ENCODE assay signal across 27 cellular contexts in the genomic region with DNA sequence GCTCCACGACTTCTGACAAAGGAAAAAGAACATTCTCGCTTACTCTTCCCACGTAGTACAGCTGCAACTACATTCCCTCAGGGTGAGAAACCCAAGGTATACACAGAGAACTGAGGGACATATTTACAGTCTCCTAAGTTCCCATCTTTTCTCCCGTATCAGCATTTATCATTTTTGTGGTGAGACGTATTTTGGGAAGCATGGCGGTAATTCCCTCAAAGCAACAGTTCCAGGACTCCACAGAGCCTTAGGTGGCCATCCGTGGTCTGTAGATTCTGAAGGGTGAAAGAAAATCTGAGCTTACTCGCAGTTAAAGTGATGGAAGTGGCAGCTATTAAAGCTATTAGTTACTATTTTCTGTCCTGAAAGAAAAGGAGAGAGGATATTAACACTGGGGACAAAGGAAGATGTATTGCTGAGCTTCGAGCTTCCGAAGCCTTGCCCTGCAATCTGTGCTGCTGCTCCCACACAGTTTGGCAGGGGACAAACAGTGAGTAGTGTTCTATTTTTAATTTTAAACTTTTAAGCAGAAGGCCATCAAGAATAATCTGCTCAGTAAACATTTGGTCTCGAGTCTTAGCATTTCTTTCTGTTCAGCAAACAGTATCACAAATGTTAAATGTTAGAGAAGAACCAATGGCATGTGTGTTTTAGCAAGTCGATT.
A peak's percentile ranks its signal among the peaks of the same experiment; 100 is the strongest.
DNase-seq lines count a peak whose midpoint lies in the region; ATAC-seq, FAIRE-seq and TF ChIP-seq lines count a peak whose summit lies in the region.
"Had no signal": no experiment of that assay in that cellular context is flagged by ENCODE, and none has a peak within 500 bp of the region (broad histone marks: within the 10 kb centered on the region; RNA-seq: fewer than 3 reads in every experiment).

No MANE protein-coding gene starts in this region.

- H3K4me3 ChIP-seq in HepG2 (replicated peaks in 1 of 3; ENCODE audit: insufficient read depth in 1 of 3, low read depth in 2 of 3, low read length in 3 of 3) (no peak overlapping the region), right lobe of liver (no peak overlapping the region), H1 (ENCODE audit: extremely low read depth in 1 of 4, insufficient read depth in 2 of 4, low read depth in 3 of 4, low read length in 4 of 4) (no peak overlapping the region), neural progenitor cell (no peak overlapping the region)
- H3K4me3 ChIP-seq: GM23248, HAP-1, SJSA1 had no signal

- H3K56ac ChIP-seq in H1 (replicated peaks; ENCODE audit: insufficient read length, low read depth, low read length): no peak overlapping the region

- no peak overlapping the region for H3K4me3 Mint-ChIP-seq in neural progenitor cell
- H3K4me3 Mint-ChIP-seq: B cell; CD8-positive, alpha-beta T cell had no signal

- H3K27ac Mint-ChIP-seq in neural progenitor cell: no peak overlapping the region
- H3K27ac Mint-ChIP-seq: B cell; CD8-positive, alpha-beta T cell had no signal

- CTCF ChIA-PET in HepG2 (lab: Yijun Ruan, JAX; ENCODE audit: low intra/inter-chr PET ratio, low total read pairs) (no interaction called here), H1 (lab: Charles Lee; ENCODE audit: partially characterized antibody) (interaction anchor here (0.6 kb wide), 1 partner anchor 1205 kb away, joined by 3 read pairs; no protein-coding TSS in a partner anchor)

- no peaks in the 10 kb centered on the region; the same call in 1 of the 2 replicates for H3K23me2 ChIP-seq in H1 (ENCODE audit: low read depth, low read length)

- no peak overlapping the region for H2AK5ac ChIP-seq in H1 (ENCODE audit: low read depth, low read length)

- no peak overlapping the region for H2AFZ ChIP-seq in HepG2 (ENCODE audit: low read length)
- H2AFZ ChIP-seq in H1 (ENCODE audit: low read length): peak overlapping the region; percentile 85
- peak overlapping the region; percentile 53 for H2AFZ ChIP-seq in neural progenitor cell (replicated peaks)
- H2AFZ ChIP-seq: GM23248 had no signal

- H3K79me2 ChIP-seq in HepG2 (ENCODE audit: insufficient read depth, low read length): no peaks in the 10 kb centered on the region
- H3K79me2 ChIP-seq in H1 (ENCODE audit: control insufficient read depth in 1 of 2, insufficient read depth in 2 of 2, low read length in 2 of 2): no peaks in the 10 kb centered on the region
- no peaks in the 10 kb centered on the region for H3K79me2 ChIP-seq in neural progenitor cell (ENCODE audit: low read depth)

- POLR2A ChIA-PET in HepG2 (lab: Yijun Ruan, JAX) (no interaction called here), H1 (lab: Charles Lee; ENCODE audit: partially characterized antibody) (no interaction called here)

- ATAC-seq in HepG2 (no peak), right lobe of liver (no peak)
- ATAC-seq: CD8-positive, alpha-beta T cell had no signal

- no peaks in the 10 kb centered on the region for H3K9me3 Mint-ChIP-seq in neural progenitor cell

- TF ChIP-seq POLR2A in HepG2 (IDR thresholded peaks at IDR 0.05; ENCODE audit: insufficient read depth in 1 of 2, low read depth in 2 of 2, low read length in 2 of 2) (no peak), right lobe of liver (IDR thresholded peaks at IDR 0.05) (no peak), H1 (IDR thresholded peaks at IDR 0.05; ENCODE audit: control extremely low read depth in 1 of 2, low read depth in 2 of 2, low read length in 2 of 2) (no peak), GM12892 (IDR thresholded peaks at IDR 0.05; ENCODE audit: low read depth, low read length) (no peak)

- no peak overlapping the region for H2BK5ac ChIP-seq in H1 (ENCODE audit: low read depth, low read length)

- no peak for TF ChIP-seq CTCF in HepG2 (CRISPR knock-in tag; IDR thresholded peaks at IDR 0.05)
- no peak for TF ChIP-seq CTCF in right lobe of liver (IDR thresholded peaks at IDR 0.05)
- TF ChIP-seq CTCF in H1 (IDR thresholded peaks at IDR 0.05; ENCODE audit: control extremely low read depth in 1 of 3, insufficient read depth in 1 of 3, low read depth in 1 of 3, low read length in 3 of 3): no peak
- no peak for TF ChIP-seq CTCF in neural progenitor cell (IDR thresholded peaks at IDR 0.05)

- no peak overlapping the region for H2BK15ac ChIP-seq in H1 (ENCODE audit: low read length)

- H4K5ac ChIP-seq in H1 (ENCODE audit: insufficient read length, low read depth, low read length): no peak overlapping the region

- TF ChIP-seq RAD21 in HepG2 (CRISPR knock-in tag; IDR thresholded peaks at IDR 0.05) (no peak), H1 (IDR thresholded peaks at IDR 0.05 in 1 of 2, conservative IDR thresholded peaks at IDR 0.05 in 1 of 2; ENCODE audit: low read depth in 2 of 2, low read length in 2 of 2) (no peak)

- no peak overlapping the region for H4K8ac ChIP-seq in H1 (ENCODE audit: extremely low read depth, insufficient read depth, low read length)

- no peaks in the 10 kb centered on the region for H3K27me3 Mint-ChIP-seq in neural progenitor cell (ENCODE audit: insufficient read depth, low read depth)
- H3K27me3 Mint-ChIP-seq: B cell had no signal

- H3K27me3 ChIP-seq in HepG2 (ENCODE audit: control insufficient read depth in 1 of 2, insufficient read depth in 2 of 2, low read length in 2 of 2) (no peaks in the 10 kb centered on the region), right lobe of liver (no peaks in the 10 kb centered on the region), H1 (replicated peaks in 1 of 4; ENCODE audit: control insufficient read depth in 3 of 4, extremely low read depth in 1 of 4, insufficient read depth in 3 of 4, low read length in 3 of 4) (no peaks in the 10 kb centered on the region), neural progenitor cell (no peaks in the 10 kb centered on the region)
- H3K27me3 ChIP-seq: SJSA1 had no signal

- H2BK20ac ChIP-seq in H1 (ENCODE audit: low read length): no peak overlapping the region

- intact Hi-C loops in HepG2 (cut with micrococcal nuclease; ENCODE audit: unreplicated experiment): no loop called here
- intact Hi-C loops in right lobe of liver (cut with DNase I): no loop called here

- H4K20me1 ChIP-seq in HepG2 (ENCODE audit: insufficient read depth, low read length): no peaks in the 10 kb centered on the region
- no peaks in the 10 kb centered on the region for H4K20me1 ChIP-seq in H1 (replicated peaks in 1 of 2; ENCODE audit: control insufficient read depth in 1 of 2, insufficient read depth in 2 of 2, low read length in 2 of 2)
- H4K20me1 ChIP-seq in neural progenitor cell (ENCODE audit: low read depth): no peaks in the 10 kb centered on the region

- no peak overlapping the region for H3K18ac ChIP-seq in H1 (ENCODE audit: extremely low read depth, low read length)

- H4K91ac ChIP-seq in H1 (replicated peaks; ENCODE audit: insufficient read length, low read length): no peak overlapping the region

- H3K14ac ChIP-seq in H1 (ENCODE audit: insufficient read length): no peak overlapping the region

- no TSS peak for BruUV-seq in HepG2 (replicated peaks; lab: Mats Ljungman, UMichigan)

- H3K36me3 ChIP-seq in HepG2 (replicated peaks in 1 of 2; ENCODE audit: control insufficient read depth in 1 of 2, insufficient read depth in 2 of 2, low read length in 2 of 2): no peaks in the 10 kb centered on the region
- no peaks in the 10 kb centered on the region for H3K36me3 ChIP-seq in right lobe of liver
- no peaks in the 10 kb centered on the region for H3K36me3 ChIP-seq in H1 (ENCODE audit: control insufficient read depth in 2 of 4, insufficient read depth in 4 of 4, low read length in 3 of 4)
- H3K36me3 ChIP-seq in neural progenitor cell: no peaks in the 10 kb centered on the region
- H3K36me3 ChIP-seq: HAP-1, SJSA1 had no signal

- H3K9me3 ChIP-seq in HepG2 (ENCODE audit: low read length) (peaks cover 89% of the 10 kb centered on the region), right lobe of liver (no peaks in the 10 kb centered on the region), H1 (ENCODE audit: insufficient read depth in 2 of 2, low read depth in 1 of 2, low read length in 1 of 2) (no peaks in the 10 kb centered on the region; a peak in 1 of 4 replicates), neural progenitor cell (ENCODE audit: low read depth) (no peaks in the 10 kb centered on the region)
- H3K9me3 ChIP-seq: Caco-2, HAP-1, SJSA1 had no signal

- 6% methylated on average over 12 of the region's 12 CpGs for WGBS in HepG2 (ENCODE audit: low lambda C conversion rate)
- WGBS in right lobe of liver (ENCODE audit: insufficient coverage, low coverage, low lambda C conversion rate, missing lambda C conversion rate): 54% methylated on average over 12 of the region's 12 CpGs
- WGBS in H1 (ENCODE audit: extremely low coverage in 1 of 2, insufficient coverage in 1 of 2, insufficient read length in 1 of 2, insufficient replicate concordance in 2 of 2, low coverage in 1 of 2, low lambda C conversion rate in 2 of 2, missing lambda C conversion rate in 1 of 2), 2 experiments: 86% methylated on average over 12 of the region's 12 CpGs; no CpG with 5 or more reads in 1 of the 2 experiments

- in situ Hi-C loops in HepG2 (cut with HindIII; ENCODE audit: extremely low pct_ligation_motif_present, low pct_unique_long_range_greater_than_20kb): no loop called here

- TF ChIP-seq EP300 in HepG2 (IDR thresholded peaks at IDR 0.05; ENCODE audit: low read depth in 2 of 2, low read length in 2 of 2) (no peak), HepG2 (CRISPR knock-in tag; IDR thresholded peaks at IDR 0.05; ENCODE audit: borderline replicate concordance) (no peak), H1 (IDR thresholded peaks at IDR 0.05; ENCODE audit: borderline replicate concordance in 1 of 2, low read depth in 2 of 2, low read length in 2 of 2) (no peak)

- no peaks in the 10 kb centered on the region for H3K4me1 ChIP-seq in HepG2 (ENCODE audit: insufficient read depth, low read length)
- H3K4me1 ChIP-seq in right lobe of liver: no peaks in the 10 kb centered on the region
- H3K4me1 ChIP-seq in H1 (replicated peaks in 1 of 4; ENCODE audit: control insufficient read depth in 3 of 4, insufficient read depth in 4 of 4, low read length in 3 of 4): no peaks in the 10 kb centered on the region
- H3K4me1 ChIP-seq in neural progenitor cell: no peaks in the 10 kb centered on the region
- H3K4me1 ChIP-seq: Caco-2, HAP-1, SJSA1 had no signal

- no peaks in the 10 kb centered on the region for H3K36me3 Mint-ChIP-seq in neural progenitor cell
- H3K36me3 Mint-ChIP-seq: CD8-positive, alpha-beta T cell had no signal

- DNase-seq in HepG2 (ENCODE audit: low spot score) (no peak), right lobe of liver (no peak), H1 (ENCODE audit: low read depth in 1 of 2, low spot score in 2 of 2) (no peak), neural progenitor cell (ENCODE audit: low spot score) (no peak), iPS-NIHi11 (ENCODE audit: low spot score) (no peak), GM12892 (ENCODE audit: insufficient read length) (no peak)
- no peak for DNase-seq in stimulated activated CD4-positive, alpha-beta T cell treated with anti-CD3 and anti-CD28 coated beads, Interleukin-4, amount 100 ng/mL, for 24 hours
- DNase-seq: Caco-2; CD8-positive, alpha-beta T cell; GM23248; IMR-90; KG1; NCI-H1092; NCI-H1417 treated with DMSO at 0.1 percent for 48 hours; NCI-H1694 treated with DMSO at 0.1 percent for 48 hours; NCI-H2081 treated with DMSO at 0.1 percent for 48 hours; NCI-H2171; NCI-H226; NCI-H510A; NCI-H69; OCI-M1 had no signal

- H3K4ac ChIP-seq in H1 (replicated peaks; ENCODE audit: insufficient read length, low read depth, low read length): no peak overlapping the region

- no peak overlapping the region for H2BK12ac ChIP-seq in H1 (ENCODE audit: low read depth, low read length)

- H2BK120ac ChIP-seq in H1 (replicated peaks; ENCODE audit: low read depth, low read length): no peak overlapping the region

- H3K23ac ChIP-seq in H1 (ENCODE audit: insufficient read length): no peak overlapping the region

- H3K9ac ChIP-seq in HepG2 (ENCODE audit: insufficient read depth, low read depth, low read length): no peak overlapping the region
- no peak overlapping the region for H3K9ac ChIP-seq in H1 (replicated peaks in 1 of 4; ENCODE audit: extremely low read depth in 1 of 4, low read depth in 3 of 4, low read length in 3 of 4)
- H3K9ac ChIP-seq in neural progenitor cell: no peak overlapping the region
- H3K9ac ChIP-seq: GM23248 had no signal

- H3K79me1 ChIP-seq in H1 (ENCODE audit: low read depth, low read length): no peaks in the 10 kb centered on the region

- H3K4me2 ChIP-seq in HepG2 (ENCODE audit: low read depth, low read length): no peak overlapping the region
- H3K4me2 ChIP-seq in H1 (ENCODE audit: insufficient read depth in 1 of 2, low read depth in 2 of 2, low read length in 2 of 2): no peak overlapping the region
- H3K4me2 ChIP-seq in neural progenitor cell: no peak overlapping the region

- H3F3A ChIP-seq in neural progenitor cell (ENCODE audit: low read depth): no peaks in the 10 kb centered on the region

- FAIRE-seq in HepG2 (lab: Jason Lieb, UNC) (no peak), H1 (lab: Jason Lieb, UNC) (no peak), GM12892 (lab: Jason Lieb, UNC) (no peak)
- FAIRE-seq: G401.6, RCC 7860 had no signal

- H3K4me1 Mint-ChIP-seq in neural progenitor cell: no peaks in the 10 kb centered on the region
- H3K4me1 Mint-ChIP-seq: B cell had no signal

- H3K27ac ChIP-seq in HepG2 (ENCODE audit: extremely low read length, insufficient read depth, low read length): no peak overlapping the region
- no peak overlapping the region for H3K27ac ChIP-seq in right lobe of liver
- H3K27ac ChIP-seq in H1 (ENCODE audit: low read depth, low read length): no peak overlapping the region
- no peak overlapping the region for H3K27ac ChIP-seq in neural progenitor cell
- H3K27ac ChIP-seq: C4-2B, GM23248, SJSA1 had no signal
